Comparison of ENCODE assay signal across 16 cellular contexts in genomic region chr7:152911904-152912303, GRCh38.
A peak's percentile ranks its signal among the peaks of the same experiment; 100 is the strongest.
DNase-seq lines count a peak whose midpoint lies in the region; ATAC-seq and TF ChIP-seq lines count a peak whose summit lies in the region.
"Had no signal": no experiment of that assay in that cellular context is flagged by ENCODE, and none has a peak within 500 bp of the region (broad histone marks: within the 10 kb centered on the region; RNA-seq: fewer than 3 reads in every experiment).

No MANE protein-coding gene starts in this region.

- CTCF ChIA-PET in WTC11 (lab: Charles Lee), result no interaction called here

- H3K9me2 ChIP-seq in GM23338 (ENCODE audit: insufficient read depth), result 0 out of 2 replicates have a peak, but pooled peaks cover 6% of the 10 kb centered on the region

- H3K36me3 ChIP-seq in GM23338 (ENCODE audit: insufficient read depth), result no peaks in the 10 kb centered on the region; the same call in 1 of the 2 replicates
- H3K36me3 ChIP-seq: BLaER1 had no signal

- H3K4me3 Mint-ChIP-seq in GM23338, result no peak overlapping the region
- H3K4me3 Mint-ChIP-seq in WTC11, result no peak overlapping the region
- H3K4me3 Mint-ChIP-seq: CD8-positive, alpha-beta memory T cell had no signal

- no peaks in the 10 kb centered on the region for H3K4me1 ChIP-seq in GM23338 (ENCODE audit: insufficient read depth)
- H3K4me1 ChIP-seq: BLaER1, Caco-2 had no signal

- no peaks in the 10 kb centered on the region for H3F3A ChIP-seq in GM23338 (replicated peaks; ENCODE audit: low read depth)

- no peaks in the 10 kb centered on the region for H3K27me3 ChIP-seq in GM23338 (ENCODE audit: insufficient read depth)
- H3K27me3 ChIP-seq: BLaER1 had no signal

- H2AFZ ChIP-seq in GM23338, result no peak overlapping the region

- H3K27ac Mint-ChIP-seq in GM23338, result no peak overlapping the region
- no peak overlapping the region for H3K27ac Mint-ChIP-seq in WTC11
- H3K27ac Mint-ChIP-seq: CD8-positive, alpha-beta memory T cell had no signal

- ATAC-seq in GM23338 (peak; percentile 60), WTC11 (peak; percentile 69), GM21526 (IDR thresholded peaks at IDR 0.05; ENCODE audit: low FRiP score, unreplicated experiment) (no peak), HG03175 (IDR thresholded peaks at IDR 0.05; ENCODE audit: unreplicated experiment) (no peak)
- ATAC-seq: HCT116 had no signal

- DNase-seq in NCI-H1417 (lab: John Stamatoyannopoulos, UW), result peak in 2 of 3 experiments; percentile 28 to 30
- DNase-seq in NCI-H1417 treated with DMSO at 0.1 percent for 48 hours (lab: John Stamatoyannopoulos, UW), result no peak
- no peak for DNase-seq in GM23338 (ENCODE audit: low spot score)
- no peak for DNase-seq in WTC11 (ENCODE audit: low spot score)
- DNase-seq in retina, result peak; percentile 64
- DNase-seq in DMS53 treated with DMSO at 0.1 percent for 48 hours (lab: John Stamatoyannopoulos, UW; ENCODE audit: unreplicated experiment), result no peak
- DNase-seq: Caco-2; CD8-positive, alpha-beta memory T cell; GF-D8; KBM-7 had no signal

- TF ChIP-seq CTCF in GM23338 (conservative IDR thresholded peaks at IDR 0.05; ENCODE audit: low read depth in 2 of 2), result no peak
- no peak for TF ChIP-seq CTCF in WTC11 (IDR thresholded peaks at IDR 0.05)

- H3K36me3 Mint-ChIP-seq in GM23338 (ENCODE audit: low read depth) (no peaks in the 10 kb centered on the region), WTC11 (no peaks in the 10 kb centered on the region)
- H3K36me3 Mint-ChIP-seq: CD8-positive, alpha-beta memory T cell had no signal

- H3K4me3 ChIP-seq in GM23338, result no peak overlapping the region
- H3K4me3 ChIP-seq: BLaER1 had no signal

- no peaks in the 10 kb centered on the region for H4K20me1 ChIP-seq in GM23338 (replicated peaks; ENCODE audit: insufficient read depth)
- H4K20me1 ChIP-seq: BLaER1 had no signal

- POLR2A ChIA-PET in WTC11 (lab: Charles Lee), result no interaction called here

- H3K79me2 ChIP-seq in GM23338 (replicated peaks; ENCODE audit: insufficient read depth), result no peaks in the 10 kb centered on the region

- H3K4me2 ChIP-seq in GM23338, result no peak overlapping the region
- H3K4me2 ChIP-seq: BLaER1 had no signal

- H3K9me3 Mint-ChIP-seq in GM23338 (no peaks in the 10 kb centered on the region), WTC11 (no peaks in the 10 kb centered on the region)
- H3K9me3 Mint-ChIP-seq: CD8-positive, alpha-beta memory T cell had no signal

- H3K27me3 Mint-ChIP-seq in GM23338 (ENCODE audit: insufficient read depth, low read depth, poor library complexity) (peaks cover 2% of the 10 kb centered on the region), WTC11 (ENCODE audit: low read depth) (no peaks in the 10 kb centered on the region)
- H3K27me3 Mint-ChIP-seq: CD8-positive, alpha-beta memory T cell had no signal

- peaks cover 7% of the 10 kb centered on the region; the same call in 2 of the 3 replicates for H3K4me1 Mint-ChIP-seq in GM23338
- H3K4me1 Mint-ChIP-seq in WTC11, result peaks cover 12% of the 10 kb centered on the region
- H3K4me1 Mint-ChIP-seq: CD8-positive, alpha-beta memory T cell had no signal

- H3K27ac ChIP-seq in GM23338 (ENCODE audit: low read depth), result no peak overlapping the region
- H3K27ac ChIP-seq: 22Rv1, BLaER1, HL-60 had no signal

TF ChIP-seq in GM23338, 12 proteins besides CTCF, POLR2A, EP300 and RAD21 (continues in another document):
- TF ChIP-seq REST (IDR thresholded peaks at IDR 0.05; ENCODE audit: unreplicated experiment) (no peak), EZH2 (IDR thresholded peaks at IDR 0.05; ENCODE audit: low read depth, unreplicated experiment) (no peak), EZH2phosphoT487 (IDR thresholded peaks at IDR 0.05; ENCODE audit: unreplicated experiment) (no peak)

TF ChIP-seq in WTC11, 78 proteins besides CTCF, POLR2A, EP300 and RAD21 (continues in another document):
- TF ChIP-seq NFYB (CRISPR knock-in tag; conservative IDR thresholded peaks at IDR 0.05; ENCODE audit: low read depth) (no peak), NFATC4 (CRISPR knock-in tag; IDR thresholded peaks at IDR 0.05) (no peak), MLX (CRISPR knock-in tag; IDR thresholded peaks at IDR 0.05) (no peak), NR3C1 (CRISPR knock-in tag; conservative IDR thresholded peaks at IDR 0.05; ENCODE audit: low read depth) (no peak), E2F4 (CRISPR knock-in tag; IDR thresholded peaks at IDR 0.05; ENCODE audit: borderline replicate concordance, low read depth) (no peak), ESRRA (CRISPR knock-in tag; IDR thresholded peaks at IDR 0.05; ENCODE audit: borderline replicate concordance) (no peak), ATF6 (CRISPR knock-in tag; IDR thresholded peaks at IDR 0.05) (no peak), AR (CRISPR knock-in tag; IDR thresholded peaks at IDR 0.05) (no peak), ETV6 (CRISPR knock-in tag; IDR thresholded peaks at IDR 0.05) (no peak), ERG (CRISPR knock-in tag; IDR thresholded peaks at IDR 0.05) (no peak), MXD4 (CRISPR knock-in tag; IDR thresholded peaks at IDR 0.05; ENCODE audit: borderline replicate concordance) (no peak), ZSCAN18 (CRISPR knock-in tag; IDR thresholded peaks at IDR 0.05) (no peak), JUN (CRISPR knock-in tag; IDR thresholded peaks at IDR 0.05) (no peak)

Comparison
In these comparisons a context has a peak if more than half of its experiments do, and no peak if none do; other contexts are left out.
1. DNase-seq: peak in NCI-H1417 (2 of 3) and retina (single experiment); none in NCI-H1417 treated with DMSO at 0.1 percent for 48 hours (single experiment), GM23338 (single experiment), WTC11 (single experiment) and DMS53 treated with DMSO at 0.1 percent for 48 hours (single experiment).
2. ATAC-seq: peak in GM23338 (single experiment) and WTC11 (single experiment); none in GM21526 (single experiment) and HG03175 (single experiment).